11 cellular contexts compared by ENCODE assay signal in the genomic region with DNA sequence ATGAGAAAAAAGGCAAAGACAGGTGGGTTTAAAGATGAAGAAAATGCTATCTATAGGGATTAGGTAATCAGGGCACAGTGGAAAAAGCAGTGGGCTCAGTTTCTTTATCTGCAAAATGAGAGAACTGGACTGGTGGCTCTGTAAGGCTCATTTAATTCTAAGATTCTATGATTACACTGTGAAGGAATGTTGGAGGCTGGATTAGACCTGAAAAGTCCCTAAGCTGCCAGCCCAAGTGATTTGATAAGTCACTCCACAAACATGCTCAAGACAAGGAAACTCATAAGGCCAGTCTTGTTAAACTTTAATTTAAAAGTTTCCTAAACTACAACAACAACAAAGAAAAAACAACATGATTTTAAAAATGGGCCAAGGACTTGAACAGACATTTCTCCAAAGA.
DNase-seq lines count a peak whose midpoint lies in the region; ATAC-seq and TF ChIP-seq lines count a peak whose summit lies in the region.
"Had no signal": no experiment of that assay in that cellular context is flagged by ENCODE, and none has a peak within 500 bp of the region (broad histone marks: within the 10 kb centered on the region; RNA-seq: fewer than 3 reads in every experiment).

No MANE protein-coding gene starts in this region.

- H3K4me2 ChIP-seq in skeletal muscle satellite cell (ENCODE audit: low read length), result peak overlapping the region; percentile 73

- H3K36me3 ChIP-seq in skeletal muscle satellite cell (ENCODE audit: insufficient read depth, low read length), result peaks cover 12% of the 10 kb centered on the region

- no peaks in the 10 kb centered on the region for H3K27me3 ChIP-seq in foreskin keratinocyte
- no peaks in the 10 kb centered on the region for H3K27me3 ChIP-seq in skeletal muscle satellite cell (ENCODE audit: control insufficient read depth, insufficient read depth, low read length)
- H3K27me3 ChIP-seq: heart left ventricle had no signal

- H3K4me3 ChIP-seq in skeletal muscle satellite cell (ENCODE audit: low read length), result no peak overlapping the region
- H3K4me3 ChIP-seq: heart left ventricle had no signal

- peak overlapping the region; percentile 24 for H3K27ac ChIP-seq in foreskin keratinocyte

- peak; percentile 91 for DNase-seq in ELR (ENCODE audit: low read depth)
- peak; percentile 83 for DNase-seq in amniotic epithelial cell (ENCODE audit: low read depth)
- peak; percentile 74 to 86 for DNase-seq in foreskin keratinocyte
- DNase-seq in activated effector memory CD4-positive, alpha-beta T cell treated with Interleukin-2 at 50 U/mL for 16 hours, result no peak
- no peak for DNase-seq in G401 (ENCODE audit: low spot score)
- DNase-seq in hippocampal formation (lab: John Stamatoyannopoulos, UW), result no peak
- DNase-seq: activated B cell treated with CpG ODN at 0.5 μM for 24 hours, heart left ventricle, NCI-H82 had no signal

- in situ Hi-C loops in G401 (cut with HindIII; ENCODE audit: low sequenced_read_pairs), result no loop called here

- H3K4me1 ChIP-seq in foreskin keratinocyte, result peaks cover 31% of the 10 kb centered on the region
- H3K4me1 ChIP-seq in skeletal muscle satellite cell (ENCODE audit: control insufficient read depth, insufficient read depth, low read length), result peaks cover 40% of the 10 kb centered on the region

- peak; percentile 75 for ATAC-seq in foreskin keratinocyte
- ATAC-seq in GM19452 (IDR thresholded peaks at IDR 0.05; ENCODE audit: unreplicated experiment), result no peak

- peak overlapping the region; percentile 78 for H3K9ac ChIP-seq in skeletal muscle satellite cell (ENCODE audit: low read depth, low read length)

- no peak for TF ChIP-seq CTCF in foreskin keratinocyte (conservative IDR thresholded peaks at IDR 0.05)

- H3K9me3 ChIP-seq in skeletal muscle satellite cell (replicated peaks; ENCODE audit: low read length), result no peaks in the 10 kb centered on the region
- H3K9me3 ChIP-seq: heart left ventricle had no signal

Comparison
In these comparisons a context has a peak if more than half of its experiments do, and no peak if none do; other contexts are left out.
1. DNase-seq: peak in ELR (single experiment), amniotic epithelial cell (single experiment) and foreskin keratinocyte (2 of 2); none in activated effector memory CD4-positive, alpha-beta T cell treated with Interleukin-2 at 50 U/mL for 16 hours (single experiment), G401 (single experiment) and hippocampal formation (0 of 2).